ENCODE assay signal across 10 cellular contexts in genomic region chr18:49565656-49566055, GRCh38. TPM values are rescaled to one million over a fixed set of nuclear protein-coding genes. Genes with fewer than 3 reads are reported as not detected.
DNase-seq lines count a peak whose midpoint lies in the region; ATAC-seq lines count a peak whose summit lies in the region.
"Had no signal": no experiment of that assay in that cellular context is flagged by ENCODE, and none has a peak within 500 bp of the region (broad histone marks: within the 10 kb centered on the region; RNA-seq: fewer than 3 reads in every experiment).

No MANE protein-coding gene starts in this region.

- intact Hi-C loops in left cardiac atrium (cut with DNase I): loop anchor here in 1 of 2 donors (10.0 kb wide), 1 partner anchor 199 kb away; no protein-coding TSS in a partner anchor

- DNase-seq in NCI-H1092 (lab: John Stamatoyannopoulos, UW) (peak; percentile 87), SK-MEL-5 (ENCODE audit: low read depth, low spot score) (peak; percentile 20), left cardiac atrium (peak; percentile 46), retina (peak; percentile 80), T1000 (lab: John Stamatoyannopoulos, UW) (no peak), DMS114 treated with DMSO at 0.1 percent for 48 hours (lab: John Stamatoyannopoulos, UW; ENCODE audit: unreplicated experiment) (no peak)
- DNase-seq: esophagus squamous epithelium, NCI-H526 had no signal

- in situ Hi-C loops in SK-MEL-5 (cut with HindIII; ENCODE audit: low pct_unique_long_range_greater_than_20kb, low sequenced_read_pairs): no loop called here

- ATAC-seq in left cardiac atrium: peak; percentile 50 to 62
- no peak for ATAC-seq in HG03045 (IDR thresholded peaks at IDR 0.05; ENCODE audit: unreplicated experiment)
- no peak for ATAC-seq in HG03097 (IDR thresholded peaks at IDR 0.05; ENCODE audit: low FRiP score, unreplicated experiment)

RNA-seq across cellular contexts. Expression of gene LIPG, which starts 3.8 kb away (rescaled TPM):
- total RNA-seq in SK-MEL-5 (2014; rRNA removed; shearing (Covaris generic)): not detected in 2 replicates
- 0.01 TPM in 1 of 2 replicates, not detected in the other for polyA plus RNA-seq in SK-MEL-5 (2015; cell fraction: cytosol; rRNA removed)
- polyA plus RNA-seq in SK-MEL-5 (2015; cell fraction: nucleus; rRNA removed): 0.02 TPM in 1 of 2 replicates, not detected in the other
- total RNA-seq in left cardiac atrium: 1 to 10 TPM in 1 of 2 donors, under 1 TPM in 1; 0.09 to 1.6 TPM

Comparison
In these comparisons a context has a peak if more than half of its experiments do, and no peak if none do; other contexts are left out.
1. DNase-seq: peak in NCI-H1092 (single experiment), SK-MEL-5 (single experiment), left cardiac atrium (single experiment) and retina (single experiment); none in T1000 (single experiment) and DMS114 treated with DMSO at 0.1 percent for 48 hours (single experiment).
2. ATAC-seq: peak in left cardiac atrium (2 of 2); none in HG03045 (single experiment) and HG03097 (single experiment).